In genomic region chr19:1922803-1923202, GRCh38 we compare ENCODE assay signal across 10 cellular contexts.
"Had no signal": no experiment of that assay in that cellular context is flagged by ENCODE, and none has a peak within 500 bp of the region (broad histone marks: within the 10 kb centered on the region; RNA-seq: fewer than 3 reads in every experiment).

No MANE protein-coding gene starts in this region.

- H3K4me3 Mint-ChIP-seq: mesothelial cell of epicardium, neural crest cell had no signal

- H3K4me2 ChIP-seq: hepatocyte had no signal

- H3K27ac Mint-ChIP-seq: mesothelial cell of epicardium had no signal

- H3K4me1 Mint-ChIP-seq: mesothelial cell of epicardium had no signal

- H3K9me3 ChIP-seq: tibial artery, uterus had no signal

- H3K27ac ChIP-seq: epithelial cell of prostate, hepatocyte, parathyroid adenoma, tibial artery, uterus, VCaP had no signal

- H3K27me3 Mint-ChIP-seq: effector memory CD8-positive, alpha-beta T cell had no signal

- H3K4me1 ChIP-seq: parathyroid adenoma, tibial artery, uterus had no signal

- H3K36me3 ChIP-seq: uterus had no signal

- DNase-seq: effector memory CD8-positive, alpha-beta T cell; kidney; tibial artery; uterus had no signal

- H3K27me3 ChIP-seq: hepatocyte, tibial artery, uterus had no signal

- H3K9me3 Mint-ChIP-seq: effector memory CD8-positive, alpha-beta T cell; neural crest cell had no signal

- H3K79me2 ChIP-seq: hepatocyte, parathyroid adenoma had no signal

- H2AFZ ChIP-seq: hepatocyte, parathyroid adenoma had no signal

- H3K9ac ChIP-seq: parathyroid adenoma had no signal

- H3K4me3 ChIP-seq: hepatocyte, tibial artery, uterus had no signal

- FAIRE-seq: kidney had no signal
